Comparison of ENCODE assay signal across 16 cellular contexts in genomic region chr5:62722360-62722759, GRCh38.
"Had no signal": no experiment of that assay in that cellular context is flagged by ENCODE, and none has a peak within 500 bp of the region (broad histone marks: within the 10 kb centered on the region; RNA-seq: fewer than 3 reads in every experiment).

No MANE protein-coding gene starts in this region.

- H3K27ac ChIP-seq: breast epithelium, esophagus squamous epithelium, heart left ventricle had no signal

- DNase-seq: activated CD4-positive, alpha-beta memory T cell treated with anti-CD3 and anti-CD28 coated beads, Interleukin-2, amount 10 ng/mL, durations not matched to agents 7 days and 5 days; activated CD4-positive, alpha-beta T cell treated with anti-CD3 and anti-CD28 coated beads for 36 hours; activated gamma-delta T cell; activated T-cell treated with anti-CD3 and anti-CD28 coated beads, Interleukin-2, amount 50 U/mL, for 48 hours; esophagus squamous epithelium; foreskin fibroblast; heart left ventricle; islet precursor cell; stimulated activated CD4-positive, alpha-beta T cell treated with anti-CD3 and anti-CD28 coated beads, Interleukin-2, amount 100 ng/mL, for 48 hours; stimulated activated naive CD4-positive, alpha-beta T cell treated with Interleukin-2 at 50 U/mL for 16 hours; T-helper 9 cell had no signal

- H3K9me3 ChIP-seq: breast epithelium, esophagus squamous epithelium, heart left ventricle had no signal

- H3K27ac Mint-ChIP-seq: activated CD4-positive, alpha-beta memory T cell treated with anti-CD3 and anti-CD28 coated beads, Interleukin-2, amount 10 ng/mL, durations not matched to agents 7 days and 5 days; activated CD4-positive, alpha-beta T cell treated with anti-CD3 and anti-CD28 coated beads for 36 hours; activated naive CD8-positive, alpha-beta T cell; memory B cell; nephron had no signal

- H3K27me3 ChIP-seq: breast epithelium, esophagus squamous epithelium, heart left ventricle had no signal

- ATAC-seq: activated CD4-positive, alpha-beta T cell treated with anti-CD3 and anti-CD28 coated beads for 36 hours; heart left ventricle; left lobe of liver had no signal

- H3K9me3 Mint-ChIP-seq: activated CD4-positive, alpha-beta memory T cell treated with anti-CD3 and anti-CD28 coated beads, Interleukin-2, amount 10 ng/mL, durations not matched to agents 7 days and 5 days; memory B cell; nephron had no signal

- H3K36me3 ChIP-seq: breast epithelium, esophagus squamous epithelium, heart left ventricle had no signal

- H3K4me1 Mint-ChIP-seq: activated CD4-positive, alpha-beta memory T cell treated with anti-CD3 and anti-CD28 coated beads, Interleukin-2, amount 10 ng/mL, durations not matched to agents 7 days and 5 days; activated CD4-positive, alpha-beta T cell treated with anti-CD3 and anti-CD28 coated beads for 36 hours; memory B cell had no signal

- H3K4me1 ChIP-seq: breast epithelium had no signal

- H3K4me3 Mint-ChIP-seq: activated CD4-positive, alpha-beta memory T cell treated with anti-CD3 and anti-CD28 coated beads, Interleukin-2, amount 10 ng/mL, durations not matched to agents 7 days and 5 days; activated CD4-positive, alpha-beta T cell treated with anti-CD3 and anti-CD28 coated beads for 36 hours; activated naive CD8-positive, alpha-beta T cell; memory B cell; nephron had no signal

- H3K36me3 Mint-ChIP-seq: activated naive CD8-positive, alpha-beta T cell; memory B cell had no signal

- H3K4me3 ChIP-seq: breast epithelium, esophagus squamous epithelium, heart left ventricle had no signal
